In genomic region chr12:28882444-28882843, GRCh38 we compare ENCODE assay signal across 32 cellular contexts.
DNase-seq lines count a peak whose midpoint lies in the region; ATAC-seq, FAIRE-seq and TF ChIP-seq lines count a peak whose summit lies in the region.
"Had no signal": no experiment of that assay in that cellular context is flagged by ENCODE, and none has a peak within 500 bp of the region (broad histone marks: within the 10 kb centered on the region; RNA-seq: fewer than 3 reads in every experiment).

No MANE protein-coding gene starts in this region.

- H3K4me3 ChIP-seq in right cardiac atrium (ENCODE audit: low read length) (no peak overlapping the region), K562 (no peak overlapping the region), fibroblast of villous mesenchyme (ENCODE audit: low read depth, low read length) (no peak overlapping the region), lower leg skin (ENCODE audit: low read depth, poor library complexity, severe bottlenecking) (no peak overlapping the region)
- H3K4me3 ChIP-seq: cardiac muscle cell, esophagus muscularis mucosa, GM12878, GM23338, lower lobe of right lung, pancreas, tibial nerve had no signal

- H3K9me1 ChIP-seq in K562 (ENCODE audit: control insufficient read depth, insufficient read depth, low read length) = no peaks in the 10 kb centered on the region

- BruUV-seq in K562 (replicated peaks; lab: Mats Ljungman, UMichigan) = no TSS peak

- no peaks in the 10 kb centered on the region for H3K79me2 ChIP-seq in K562 (ENCODE audit: control insufficient read depth, insufficient read depth, low read length)

- H3K4me3 Mint-ChIP-seq in type B pancreatic cell = no peak overlapping the region
- H3K4me3 Mint-ChIP-seq: activated CD8-positive, alpha-beta memory T cell treated with anti-CD3 and anti-CD28 coated beads, Interleukin-2, amount 10 ng/mL, durations not matched to agents 7 days and 5 days; activated T-cell treated with anti-CD3 and anti-CD28 coated beads, Interleukin-2, amount 50 U/mL, for 72 hours; CD4-positive, CD25-positive, alpha-beta regulatory T cell; effector memory CD8-positive, alpha-beta T cell; GM23338; nephron progenitor cell had no signal

- no peak overlapping the region for H2AFZ ChIP-seq in K562 (ENCODE audit: low read depth, low read length)
- H2AFZ ChIP-seq: GM23338 had no signal

- H3K36me3 ChIP-seq in K562 (ENCODE audit: control insufficient read depth, insufficient read depth, low read length) = no peaks in the 10 kb centered on the region
- H3K36me3 ChIP-seq: cardiac muscle cell, esophagus muscularis mucosa, lower lobe of right lung, pancreas, tibial nerve had no signal

- H3K4me1 Mint-ChIP-seq in type B pancreatic cell (ENCODE audit: unreplicated experiment) = no peaks in the 10 kb centered on the region
- H3K4me1 Mint-ChIP-seq: activated CD8-positive, alpha-beta memory T cell treated with anti-CD3 and anti-CD28 coated beads, Interleukin-2, amount 10 ng/mL, durations not matched to agents 7 days and 5 days; CD4-positive, CD25-positive, alpha-beta regulatory T cell; nephron progenitor cell had no signal

- no peak for TF ChIP-seq CTCF in K562 (IDR thresholded peaks at IDR 0.05 in 2 of 3, conservative IDR thresholded peaks at IDR 0.05 in 1 of 3; ENCODE audit: insufficient read depth in 2 of 3, low read depth in 1 of 3, low read length in 3 of 3)
- TF ChIP-seq CTCF in fibroblast of villous mesenchyme (IDR thresholded peaks at IDR 0.05; ENCODE audit: insufficient read depth, low read depth, low read length) = no peak
- no peak for TF ChIP-seq CTCF in type B pancreatic cell (conservative IDR thresholded peaks at IDR 0.05)
- no peak for TF ChIP-seq CTCF in lower leg skin (IDR thresholded peaks at IDR 0.05)

- CTCF ChIA-PET in K562 (lab: Yijun Ruan, JAX; ENCODE audit: low intra/inter-chr PET ratio) = no interaction called here

- no peaks in the 10 kb centered on the region for H4K20me1 ChIP-seq in K562 (replicated peaks; ENCODE audit: control insufficient read depth, insufficient read depth, low read length)

- in situ Hi-C loops in K562 (cut with MboI) = no loop called here

- DNase-seq in left cardiac atrium (no peak), right cardiac atrium (no peak), K562 (ENCODE audit: extremely low read depth in 1 of 4, low spot score in 3 of 4) (peak in 1 of 4 experiments; percentile 15), fibroblast of villous mesenchyme (ENCODE audit: low read depth) (peak; percentile 80), type B pancreatic cell (ENCODE audit: extremely low spot score, unreplicated experiment) (no peak), activated T-cell treated with anti-CD3 and anti-CD28 coated beads for 4 hours (no peak), lower leg skin (ENCODE audit: low spot score in 2 of 2) (no peak), midbrain (lab: John Stamatoyannopoulos, UW) (no peak)
- DNase-seq: 8988T; activated CD4-positive, alpha-beta T cell treated with anti-CD3 and anti-CD28 coated beads, Interleukin-2, amount 50 U/mL, for 1 hour; activated CD8-positive, alpha-beta memory T cell treated with anti-CD3 and anti-CD28 coated beads, Interleukin-2, amount 10 ng/mL, durations not matched to agents 7 days and 5 days; activated naive CD4-positive, alpha-beta T cell treated with Interleukin-2 at 50 U/mL for 16 hours; activated T-cell treated with anti-CD3 and anti-CD28 coated beads, Interleukin-2, amount 50 U/mL, for 72 hours; CD4-positive, CD25-positive, alpha-beta regulatory T cell; cortex of kidney; effector memory CD8-positive, alpha-beta T cell; Kasumi-1; kidney; lower lobe of right lung; NCI-H2171 treated with DMSO at 0.1 percent for 48 hours; NCI-H69; nephron progenitor cell; pancreas; retina; stimulated activated CD4-positive, alpha-beta T cell treated with anti-CD3 and anti-CD28 coated beads, Interleukin-2, amount 100 ng/mL, for 24 hours had no signal

- peaks cover 4% of the 10 kb centered on the region for H3K9me3 Mint-ChIP-seq in type B pancreatic cell
- H3K9me3 Mint-ChIP-seq: effector memory CD8-positive, alpha-beta T cell; GM23338; nephron progenitor cell had no signal

- TF ChIP-seq RAD21 in K562 (CRISPR knock-in tag; conservative IDR thresholded peaks at IDR 0.05 in 1 of 2, IDR thresholded peaks at IDR 0.05 in 1 of 2) = no peak

- H3K27me3 Mint-ChIP-seq in type B pancreatic cell = peaks cover 4% of the 10 kb centered on the region
- H3K27me3 Mint-ChIP-seq: activated CD8-positive, alpha-beta memory T cell treated with anti-CD3 and anti-CD28 coated beads, Interleukin-2, amount 10 ng/mL, durations not matched to agents 7 days and 5 days; CD4-positive, CD25-positive, alpha-beta regulatory T cell had no signal

- peak overlapping the region; percentile 70 for H3K27ac Mint-ChIP-seq in type B pancreatic cell
- H3K27ac Mint-ChIP-seq: activated CD8-positive, alpha-beta memory T cell treated with anti-CD3 and anti-CD28 coated beads, Interleukin-2, amount 10 ng/mL, durations not matched to agents 7 days and 5 days; activated T-cell treated with anti-CD3 and anti-CD28 coated beads, Interleukin-2, amount 50 U/mL, for 72 hours; CD4-positive, CD25-positive, alpha-beta regulatory T cell; effector memory CD8-positive, alpha-beta T cell; GM23338 had no signal

- H3K4me1 ChIP-seq in right cardiac atrium (ENCODE audit: control insufficient read depth, insufficient read depth, low read length) (no peaks in the 10 kb centered on the region), K562 (replicated peaks in 1 of 2; ENCODE audit: control insufficient read depth in 2 of 2, insufficient read depth in 2 of 2, low read length in 2 of 2) (peaks cover 0 to 2% of the 10 kb centered on the region in 2 experiments; a peak in 1 of 5 replicates)
- H3K4me1 ChIP-seq: lower lobe of right lung, pancreas, tibial nerve had no signal

- H3K9ac ChIP-seq in K562 (ENCODE audit: insufficient read depth in 1 of 2, low read depth in 2 of 2, low read length in 2 of 2) = no peak overlapping the region

- intact Hi-C loops in left cardiac atrium (cut with DNase I) = no loop called here
- intact Hi-C loops in right cardiac atrium (cut with DNase I) = no loop called here
- intact Hi-C loops in K562 (cut with micrococcal nuclease) = no loop called here
- intact Hi-C loops in lower leg skin (cut with DNase I; ENCODE audit: low total_unique reads) = no loop called here

- FAIRE-seq in K562 (lab: Jason Lieb, UNC) = no peak
- FAIRE-seq: D721Med, GM12878, kidney, pancreas had no signal

- TF ChIP-seq POLR2A in K562 (conservative IDR thresholded peaks at IDR 0.05) (no peak), lower leg skin (IDR thresholded peaks at IDR 0.05) (no peak)

- H3K27ac ChIP-seq in right cardiac atrium (ENCODE audit: low read length) (no peak overlapping the region), K562 (ENCODE audit: extremely low read depth, low read depth, low read length) (no peak overlapping the region)
- H3K27ac ChIP-seq: cardiac muscle cell, esophagus muscularis mucosa, HL-60, lower lobe of right lung, pancreas, tibial nerve had no signal

- H3K27me3 ChIP-seq in right cardiac atrium (ENCODE audit: control insufficient read depth, insufficient read depth) (no peaks in the 10 kb centered on the region), K562 (ENCODE audit: control insufficient read depth in 2 of 2, insufficient read depth in 2 of 2, low read length in 2 of 2) (no peaks in the 10 kb centered on the region)
- H3K27me3 ChIP-seq: cardiac muscle cell, esophagus muscularis mucosa, pancreas, tibial nerve had no signal

- TF ChIP-seq EP300 in K562 (IDR thresholded peaks at IDR 0.05; ENCODE audit: low read length) = peak; percentile 69

- no peaks in the 10 kb centered on the region for H3K9me3 ChIP-seq in right cardiac atrium (ENCODE audit: control insufficient read depth, low read length)
- no peaks in the 10 kb centered on the region for H3K9me3 ChIP-seq in K562 (replicated peaks; ENCODE audit: control insufficient read depth, insufficient read depth, low read depth, low read length)
- H3K9me3 ChIP-seq: esophagus muscularis mucosa, lower lobe of right lung, pancreas, tibial nerve had no signal

- POLR2A ChIA-PET in K562 (lab: Yijun Ruan, JAX) = interaction anchor here (0.6 kb wide), 1 partner anchor 43 kb away, joined by 4 read pairs; no protein-coding TSS in a partner anchor

- peaks cover 4% of the 10 kb centered on the region for H3K36me3 Mint-ChIP-seq in type B pancreatic cell
- H3K36me3 Mint-ChIP-seq: activated CD8-positive, alpha-beta memory T cell treated with anti-CD3 and anti-CD28 coated beads, Interleukin-2, amount 10 ng/mL, durations not matched to agents 7 days and 5 days; CD4-positive, CD25-positive, alpha-beta regulatory T cell had no signal

- ATAC-seq in left cardiac atrium = peak; percentile 63 to 96
- ATAC-seq in right cardiac atrium = no peak
- ATAC-seq in K562 = no peak
- ATAC-seq: activated CD8-positive, alpha-beta memory T cell treated with anti-CD3 and anti-CD28 coated beads, Interleukin-2, amount 10 ng/mL, durations not matched to agents 7 days and 5 days; activated T-cell treated with anti-CD3 and anti-CD28 coated beads, Interleukin-2, amount 50 U/mL, for 72 hours; effector memory CD8-positive, alpha-beta T cell; GM12878; GM23338; lower lobe of right lung; pancreas had no signal

- 70% methylated on average over 2 of the region's 2 CpGs for WGBS in right cardiac atrium
- WGBS in K562 (ENCODE audit: insufficient coverage, low coverage, missing lambda C conversion rate) = 3% methylated on average over 2 of the region's 2 CpGs
- WGBS in lower leg skin, 2 donors = 56 to 59% methylated on average over 2 of the region's 2 CpGs

- H3K4me2 ChIP-seq in K562 (ENCODE audit: insufficient read depth, low read length) = no peak overlapping the region
- H3K4me2 ChIP-seq: GM23338 had no signal

TF ChIP-seq in K562, 482 proteins besides CTCF, POLR2A, EP300 and RAD21 (continues in another document):
- no peak for TF ChIP-seq BRD4 (IDR thresholded peaks at IDR 0.05)

Comparison
In these comparisons a context has a peak if more than half of its experiments do, and no peak if none do; other contexts are left out.
1. ATAC-seq: peak in left cardiac atrium (2 of 2); none in right cardiac atrium (0 of 2) and K562 (single experiment).